Comparison of ENCODE assay signal across 27 cellular contexts in the genomic region with DNA sequence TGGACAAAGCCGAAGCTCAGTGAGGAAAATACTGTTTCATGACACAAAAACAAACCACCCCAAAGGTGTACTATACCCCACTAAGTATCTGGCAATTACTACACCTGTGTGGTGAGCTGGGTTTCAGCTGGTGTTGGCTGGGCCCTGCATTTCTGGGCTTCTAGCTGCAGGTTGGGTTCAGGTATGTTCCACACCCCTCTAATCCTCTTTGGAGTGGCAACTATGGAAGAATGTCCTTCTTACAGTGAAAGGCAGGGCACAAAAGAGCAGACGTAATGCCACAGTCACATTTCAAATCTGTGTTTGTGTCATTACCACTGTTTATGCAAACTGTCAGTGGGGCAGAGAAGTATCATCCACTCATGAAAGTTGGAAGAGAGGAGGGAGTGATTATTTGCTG.
"Had no signal": no experiment of that assay in that cellular context is flagged by ENCODE, and none has a peak within 500 bp of the region (broad histone marks: within the 10 kb centered on the region; RNA-seq: fewer than 3 reads in every experiment).

No MANE protein-coding gene starts in this region.

- H3K4me1 ChIP-seq: psoas muscle, right lobe of liver, stomach, tibial nerve, vagina had no signal

- H3K4me3 Mint-ChIP-seq: natural killer cell; nephron; neural progenitor cell; stimulated activated effector memory CD8-positive, alpha-beta T cell treated with anti-CD3 and anti-CD28 coated beads, Interleukin-12 subunit alpha, Interleukin-12 subunit beta, amount 100 ng/mL, for 72 hours; stimulated activated naive B cell treated with anti-CD40 and anti-IgM and Interleukin-4, amounts not matched to agents 10 μg/mL and 1 μg/mL and 100 μg/mL, for 72 hours; stimulated activated naive CD8-positive, alpha-beta T cell treated with anti-CD3 and anti-CD28 coated beads, Interleukin-15, Interleukin-2, amounts not matched to agents 100 ng/mL and 50 ng/mL, for 24 hours had no signal

- H3K36me3 Mint-ChIP-seq: natural killer cell; stimulated activated effector memory CD8-positive, alpha-beta T cell treated with anti-CD3 and anti-CD28 coated beads, Interleukin-12 subunit alpha, Interleukin-12 subunit beta, amount 100 ng/mL, for 72 hours had no signal

- H3K4me1 Mint-ChIP-seq: natural killer cell; stimulated activated effector memory CD8-positive, alpha-beta T cell treated with anti-CD3 and anti-CD28 coated beads, Interleukin-12 subunit alpha, Interleukin-12 subunit beta, amount 100 ng/mL, for 72 hours had no signal

- H3K36me3 ChIP-seq: neural progenitor cell, ovary, right lobe of liver, sigmoid colon, stomach, thoracic aorta, thyroid gland, tibial nerve, vagina had no signal

- H3K27ac ChIP-seq: neural progenitor cell, ovary, parathyroid adenoma, psoas muscle, right lobe of liver, sigmoid colon, stomach, thoracic aorta, thyroid gland, tibial nerve, vagina had no signal

- H3K27ac Mint-ChIP-seq: natural killer cell; nephron; neural progenitor cell; progenitor cell of endocrine pancreas; stimulated activated effector memory CD8-positive, alpha-beta T cell treated with anti-CD3 and anti-CD28 coated beads, Interleukin-12 subunit alpha, Interleukin-12 subunit beta, amount 100 ng/mL, for 72 hours; stimulated activated naive B cell treated with anti-CD40 and anti-IgM and Interleukin-4, amounts not matched to agents 10 μg/mL and 1 μg/mL and 100 μg/mL, for 72 hours; stimulated activated naive CD8-positive, alpha-beta T cell treated with anti-CD3 and anti-CD28 coated beads, Interleukin-15, Interleukin-2, amounts not matched to agents 100 ng/mL and 50 ng/mL, for 24 hours had no signal

- ATAC-seq: natural killer cell; psoas muscle; right cardiac atrium; right lobe of liver; stimulated activated effector memory CD8-positive, alpha-beta T cell treated with anti-CD3 and anti-CD28 coated beads, Interleukin-12 subunit alpha, Interleukin-12 subunit beta, amount 100 ng/mL, for 72 hours; stimulated activated naive B cell treated with anti-CD40 and anti-IgM and Interleukin-4, amounts not matched to agents 10 μg/mL and 1 μg/mL and 100 μg/mL, for 72 hours had no signal

- H3K27me3 Mint-ChIP-seq: progenitor cell of endocrine pancreas; stimulated activated naive B cell treated with anti-CD40 and anti-IgM and Interleukin-4, amounts not matched to agents 10 μg/mL and 1 μg/mL and 100 μg/mL, for 72 hours; stimulated activated naive CD8-positive, alpha-beta T cell treated with anti-CD3 and anti-CD28 coated beads, Interleukin-15, Interleukin-2, amounts not matched to agents 100 ng/mL and 50 ng/mL, for 24 hours had no signal

- DNase-seq: natural killer cell; occipital lobe; ovary; posterior cingulate gyrus; psoas muscle; right cardiac atrium; right lobe of liver; sigmoid colon; small intestine; stimulated activated CD4-positive, alpha-beta T cell treated with anti-CD3 and anti-CD28 coated beads, Interleukin-15, amount 100 ng/mL, for 24 hours; stimulated activated CD4-positive, alpha-beta T cell treated with anti-CD3 and anti-CD28 coated beads, Interleukin-2, amount 100 ng/mL, for 24 hours; stimulated activated CD4-positive, alpha-beta T cell treated with anti-CD3 and anti-CD28 coated beads, Interleukin-2, amount 100 ng/mL, for 48 hours; stimulated activated CD4-positive, alpha-beta T cell treated with anti-CD3 and anti-CD28 coated beads, Interleukin-4, amount 100 ng/mL, for 24 hours; stimulated activated naive B cell treated with anti-CD40 and anti-IgM and Interleukin-4, amounts not matched to agents 10 μg/mL and 1 μg/mL and 100 μg/mL, for 72 hours; stimulated activated naive CD4-positive, alpha-beta T cell treated with Interleukin-2 at 50 U/mL for 16 hours; stomach; thyroid gland; trophoblast cell had no signal

- H3K27me3 ChIP-seq: neural progenitor cell, ovary, right lobe of liver, sigmoid colon, stomach, thyroid gland, tibial nerve, vagina had no signal

- H3K9me3 ChIP-seq: ovary, psoas muscle, right lobe of liver, sigmoid colon, stomach, thoracic aorta, thyroid gland, tibial nerve, vagina had no signal

- H3K4me3 ChIP-seq: neural progenitor cell, ovary, psoas muscle, right lobe of liver, sigmoid colon, stomach, thoracic aorta, thyroid gland, tibial nerve, vagina had no signal
